In the genomic region with DNA sequence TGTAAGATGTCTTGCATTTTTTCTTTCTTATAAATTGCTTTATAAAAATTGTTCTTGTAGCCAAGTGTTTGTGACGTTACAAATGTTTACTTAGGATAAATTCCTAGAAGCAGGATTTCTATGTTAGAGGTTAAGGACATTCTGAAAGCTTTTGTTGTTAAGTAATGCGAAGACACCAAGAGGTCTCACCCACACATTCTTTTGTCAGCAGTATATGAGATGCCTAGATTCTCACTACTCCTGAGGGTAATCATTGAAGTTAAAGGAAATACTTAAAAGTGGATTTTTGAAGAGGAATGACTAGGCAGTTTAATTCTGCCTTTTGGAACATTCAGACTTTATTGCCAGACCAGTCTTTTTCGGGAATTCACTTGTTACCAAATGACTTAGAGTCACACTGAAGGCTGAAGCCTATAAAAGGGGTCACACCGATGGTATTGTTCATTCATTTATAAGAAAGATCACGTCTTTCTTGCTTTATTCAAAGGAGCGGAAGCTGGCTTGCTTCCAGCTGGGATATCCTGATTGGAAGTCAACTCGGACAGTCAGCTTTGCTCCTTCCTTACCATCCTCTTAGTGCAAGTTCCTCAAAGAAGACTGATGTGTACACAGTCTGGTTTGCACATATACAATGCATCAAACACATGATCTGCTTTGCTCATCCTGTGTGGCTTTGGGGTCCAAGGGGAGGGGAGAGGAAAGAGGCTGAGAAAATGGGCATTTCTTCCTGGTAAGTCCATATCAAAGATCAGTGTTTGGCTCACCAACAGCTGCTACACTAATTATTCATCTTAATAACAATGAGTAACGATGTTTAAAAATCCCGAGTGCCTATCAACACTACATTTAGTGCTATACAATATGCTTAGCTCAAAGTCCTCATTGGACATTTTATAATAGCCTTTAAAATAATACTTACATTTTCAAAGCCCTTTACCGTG, we compare ENCODE assay signal across 10 cellular contexts.
DNase-seq lines count a peak whose midpoint lies in the region; ATAC-seq, FAIRE-seq and TF ChIP-seq lines count a peak whose summit lies in the region.
"Had no signal": no experiment of that assay in that cellular context is flagged by ENCODE, and none has a peak within 500 bp of the region (broad histone marks: within the 10 kb centered on the region; RNA-seq: fewer than 3 reads in every experiment).

No MANE protein-coding gene starts in this region.

- H3K27me3 ChIP-seq in heart left ventricle (no peaks in the 10 kb centered on the region), right atrium auricular region (no peaks in the 10 kb centered on the region), lower lobe of right lung (ENCODE audit: low read depth) (no peaks in the 10 kb centered on the region)

- H3K4me1 ChIP-seq in heart left ventricle (peaks cover 3 to 28% (median 19%) of the 10 kb centered on the region in 12 donors), right atrium auricular region (peaks cover 0 to 20% of the 10 kb centered on the region in 2 donors), lower lobe of right lung (peaks cover 24% of the 10 kb centered on the region)

- WGBS in heart left ventricle, 4 donors = 46 to 66% (median 57%) methylated on average over 10 of the region's 10 CpGs

- intact Hi-C loops in heart left ventricle (cut with DNase I) = loop anchor here in 5 of 10 donors (5.0 to 10.0 kb wide), 5 partner anchors 33 to 1048 kb away; no protein-coding TSS in a partner anchor
- intact Hi-C loops in lower lobe of right lung (cut with DNase I) = no loop called here

- DNase-seq in heart left ventricle = peak in 1 of 5 donors; percentile 36
- DNase-seq in right atrium auricular region (ENCODE audit: low spot score) = no peak
- DNase-seq in cerebellar cortex (ENCODE audit: low spot score) = peak; percentile 90
- no peak for DNase-seq in lower lobe of right lung
- no peak for DNase-seq in urothelium cell line (ENCODE audit: low spot score)
- DNase-seq in inferior parietal cortex (ENCODE audit: extremely low spot score) = no peak
- no peak for DNase-seq in SK-N-DZ (ENCODE audit: low spot score)
- DNase-seq: occipital lobe, OCI-M1 had no signal

- TF ChIP-seq CTCF in heart left ventricle (IDR thresholded peaks at IDR 0.05) = no peak
- no peak for TF ChIP-seq CTCF in right atrium auricular region (IDR thresholded peaks at IDR 0.05)
- no peak for TF ChIP-seq CTCF in lower lobe of right lung (IDR thresholded peaks at IDR 0.05)

- no peak for TF ChIP-seq POLR2A in heart left ventricle (IDR thresholded peaks at IDR 0.05)

- ATAC-seq in heart left ventricle = peak in 1 of 4 donors; percentile 73
- ATAC-seq in lower lobe of right lung = peak in 1 of 2 donors; percentile 17
- ATAC-seq in HG03108 (IDR thresholded peaks at IDR 0.05; ENCODE audit: unreplicated experiment) = no peak

- FAIRE-seq in urothelium cell line (lab: Jason Lieb, UNC) = peak; percentile 32

- H3K4me3 ChIP-seq in heart left ventricle = no peak overlapping the region
- no peak overlapping the region for H3K4me3 ChIP-seq in right atrium auricular region
- no peak overlapping the region for H3K4me3 ChIP-seq in lower lobe of right lung

- H3K27ac ChIP-seq in heart left ventricle (peak overlapping the region in 8 of 12 donors; percentile 3 to 58 (median 26)), right atrium auricular region (peak overlapping the region in 1 of 2 donors; percentile 12), lower lobe of right lung (peak overlapping the region; percentile 42)

- H3K36me3 ChIP-seq in heart left ventricle (no peaks in the 10 kb centered on the region), right atrium auricular region (no peaks in the 10 kb centered on the region), lower lobe of right lung (no peaks in the 10 kb centered on the region)

- H3K9me3 ChIP-seq in heart left ventricle (no peaks in the 10 kb centered on the region), right atrium auricular region (no peaks in the 10 kb centered on the region), lower lobe of right lung (no peaks in the 10 kb centered on the region)
